Comparison of ENCODE assay signal across 21 cellular contexts in genomic region chr19:43720936-43721335, GRCh38. TPM values are rescaled to one million over a fixed set of nuclear protein-coding genes. Genes with fewer than 3 reads are reported as not detected.
"Had no signal": no experiment of that assay in that cellular context is flagged by ENCODE, and none has a peak within 500 bp of the region (broad histone marks: within the 10 kb centered on the region; RNA-seq: fewer than 3 reads in every experiment).

No MANE protein-coding gene starts in this region.

- H3K4me3 ChIP-seq: ascending aorta, ovary, sigmoid colon, testis had no signal

- ATAC-seq: left ventricle myocardium superior; stimulated activated naive CD8-positive, alpha-beta T cell treated with anti-CD3 and anti-CD28 coated beads, Interleukin-15, amount 100 ng/mL, for 72 hours had no signal

- H3K27ac ChIP-seq: ascending aorta, ovary, sigmoid colon, testis had no signal

- H3K4me1 Mint-ChIP-seq: nephron had no signal

- H3K36me3 ChIP-seq: ascending aorta, ovary, sigmoid colon had no signal

- H3K27me3 ChIP-seq: ascending aorta, ovary, sigmoid colon, testis had no signal

- H3K27ac Mint-ChIP-seq: nephron had no signal

- DNase-seq: activated CD8-positive, alpha-beta memory T cell treated with anti-CD3 and anti-CD28 coated beads for 24 hours; activated effector memory CD4-positive, alpha-beta T cell treated with anti-CD3 and anti-CD28 coated beads, Interleukin-2, amount 50 U/mL, for 16 hours; effector CD8-positive, alpha-beta T cell; hippocampal formation; left ventricle myocardium superior; mesenchymal stem cell; ovary; sigmoid colon; stimulated activated CD4-positive, alpha-beta T cell treated with anti-CD3 and anti-CD28 coated beads, Interleukin-12 subunit alpha, Interleukin-12 subunit beta, amount 100 ng/mL, for 4 hours; stimulated activated CD4-positive, alpha-beta T cell treated with anti-CD3 and anti-CD28 coated beads, Interleukin-2, amount 100 ng/mL, for 48 hours; stimulated activated CD8-positive, alpha-beta memory T cell treated with anti-CD3 and anti-CD28 coated beads, Interleukin-4, amount 100 ng/mL, for 48 hours; stimulated activated naive CD8-positive, alpha-beta T cell treated with anti-CD3 and anti-CD28 coated beads, Interleukin-15, amount 100 ng/mL, for 72 hours; testis had no signal

- H3K9me3 Mint-ChIP-seq: nephron; stimulated activated naive CD8-positive, alpha-beta T cell treated with anti-CD3 and anti-CD28 coated beads, Interleukin-15, amount 100 ng/mL, for 72 hours had no signal

- H3K4me1 ChIP-seq: ascending aorta, sigmoid colon, testis had no signal

- H3K27me3 Mint-ChIP-seq: stimulated activated naive CD8-positive, alpha-beta T cell treated with anti-CD3 and anti-CD28 coated beads, Interleukin-15, amount 100 ng/mL, for 72 hours had no signal

- H3K4me3 Mint-ChIP-seq: nephron; stimulated activated naive CD8-positive, alpha-beta T cell treated with anti-CD3 and anti-CD28 coated beads, Interleukin-15, amount 100 ng/mL, for 72 hours had no signal

RNA-seq across cellular contexts. Expression of gene IRGC, which starts 5.1 kb away (rescaled TPM):
- total RNA-seq: ascending aorta; cardiac septum; epithelial cell of proximal tubule; glomerular endothelial cell; kidney epithelial cell; left ventricle myocardium superior; ovary; sigmoid colon; T-helper 2 cell treated with Interferon-gamma antibody and Interleukin-4, amounts not matched to agents 100 ng/mL and 5 ng/mL, for 36 hours; urinary bladder had no signal
- polyA plus RNA-seq: ovary, sigmoid colon, urinary bladder had no signal
